12 cellular contexts compared by ENCODE assay signal in genomic region chr11:62667460-62667859, GRCh38. TPM values are rescaled to one million over a fixed set of nuclear protein-coding genes. Genes with fewer than 3 reads are reported as not detected.
DNase-seq lines count a peak whose midpoint lies in the region; ATAC-seq, FAIRE-seq and TF ChIP-seq lines count a peak whose summit lies in the region.
"Had no signal": no experiment of that assay in that cellular context is flagged by ENCODE, and none has a peak within 500 bp of the region (broad histone marks: within the 10 kb centered on the region; RNA-seq: fewer than 3 reads in every experiment).

No MANE protein-coding gene starts in this region.

- H3K27ac Mint-ChIP-seq in activated CD8-positive, alpha-beta memory T cell treated with anti-CD3 and anti-CD28 coated beads, Interleukin-2, amount 10 ng/mL, durations not matched to agents 7 days and 5 days, result peak overlapping the region; percentile 95

- H3K27me3 ChIP-seq in PC-9 (ENCODE audit: insufficient read depth, low read depth) (no peaks in the 10 kb centered on the region), endocrine pancreas (ENCODE audit: control insufficient read depth, insufficient read depth, low read length) (no peaks in the 10 kb centered on the region), smooth muscle cell (ENCODE audit: low read depth) (no peaks in the 10 kb centered on the region)
- H3K27me3 ChIP-seq: neutrophil had no signal

- H3K36me3 ChIP-seq in PC-9 (ENCODE audit: low read depth) (peaks cover 24% of the 10 kb centered on the region), endocrine pancreas (ENCODE audit: control insufficient read depth, insufficient read depth, low read length) (no peaks in the 10 kb centered on the region), smooth muscle cell (ENCODE audit: low read depth) (no peaks in the 10 kb centered on the region)

- no peaks in the 10 kb centered on the region; the same call in none of the 2 replicates for H4K20me1 ChIP-seq in PC-9 (ENCODE audit: insufficient read depth)
- peaks cover 17% of the 10 kb centered on the region for H4K20me1 ChIP-seq in smooth muscle cell (ENCODE audit: low read depth)

- H3K27ac ChIP-seq in PC-9 (peak overlapping the region; percentile 72), smooth muscle cell (ENCODE audit: low read depth) (no peak overlapping the region)
- H3K27ac ChIP-seq: neutrophil had no signal

- no peaks in the 10 kb centered on the region for H3K27me3 Mint-ChIP-seq in activated CD8-positive, alpha-beta memory T cell treated with anti-CD3 and anti-CD28 coated beads, Interleukin-2, amount 10 ng/mL, durations not matched to agents 7 days and 5 days

- DNase-seq in activated CD8-positive, alpha-beta memory T cell treated with anti-CD3 and anti-CD28 coated beads, Interleukin-2, amount 10 ng/mL, durations not matched to agents 7 days and 5 days, result no peak
- DNase-seq in activated CD8-positive, alpha-beta memory T cell treated with anti-CD3 and anti-CD28 coated beads, Interleukin-2, amount 50 U/mL, for 4 hours, result no peak
- DNase-seq in PC-9 (no peak), smooth muscle cell (lab: John Stamatoyannopoulos, UW; ENCODE audit: unreplicated experiment) (no peak), NCI-H2081 (lab: John Stamatoyannopoulos, UW) (no peak), frontal cortex (ENCODE audit: low spot score in 2 of 2) (no peak)
- DNase-seq: activated effector memory CD4-positive, alpha-beta T cell treated with anti-CD3 and anti-CD28 coated beads, Interleukin-2, amount 50 U/mL, for 16 hours; NCI-H226; trophoblast cell had no signal

- H3K4me2 ChIP-seq in PC-9, result peak overlapping the region; percentile 98
- peak overlapping the region; percentile 91 for H3K4me2 ChIP-seq in smooth muscle cell

- intact Hi-C loops in PC-9 (cut with micrococcal nuclease; ENCODE audit: unreplicated experiment), result loop anchor here (5.0 kb wide), 3 partner anchors 45 to 125 kb away; partner anchors contain the start of genes B3GAT3 and TUT1

- no peak overlapping the region for H2AFZ ChIP-seq in PC-9
- H2AFZ ChIP-seq in smooth muscle cell (ENCODE audit: low read depth), result no peak overlapping the region

- H3K4me3 ChIP-seq in PC-9, result peak overlapping the region; percentile 88; the same call in 1 of the 2 replicates
- no peak overlapping the region for H3K4me3 ChIP-seq in endocrine pancreas (ENCODE audit: control insufficient read depth, insufficient read depth, low read length)
- H3K4me3 ChIP-seq in smooth muscle cell, result no peak overlapping the region

- H3F3A ChIP-seq in PC-9 (ENCODE audit: insufficient read depth, low read depth) (peaks cover 83% of the 10 kb centered on the region), smooth muscle cell (ENCODE audit: low read depth) (peaks cover 30% of the 10 kb centered on the region)

- WGBS in smooth muscle cell (ENCODE audit: low lambda C conversion rate), result 91% methylated on average over 2 of the region's 2 CpGs

- H3K9ac ChIP-seq in endocrine pancreas (ENCODE audit: control insufficient read depth, insufficient read depth, low read length), result peak overlapping the region; percentile 7
- no peak overlapping the region for H3K9ac ChIP-seq in smooth muscle cell (ENCODE audit: low read depth)

- ATAC-seq in activated CD8-positive, alpha-beta memory T cell treated with anti-CD3 and anti-CD28 coated beads, Interleukin-2, amount 10 ng/mL, durations not matched to agents 7 days and 5 days, result no peak
- ATAC-seq in HG02981 (IDR thresholded peaks at IDR 0.05; ENCODE audit: unreplicated experiment), result no peak

- no peak for TF ChIP-seq CTCF in PC-9 (conservative IDR thresholded peaks at IDR 0.05)
- no peak for TF ChIP-seq CTCF in smooth muscle cell (IDR thresholded peaks at IDR 0.05; ENCODE audit: borderline replicate concordance, insufficient read depth, poor library complexity, severe bottlenecking)

- H3K4me1 ChIP-seq in PC-9 (replicated peaks; ENCODE audit: insufficient read depth), result peaks cover 41% of the 10 kb centered on the region
- H3K4me1 ChIP-seq in endocrine pancreas (ENCODE audit: control insufficient read depth, insufficient read depth, low read length), result no peaks in the 10 kb centered on the region
- peaks cover 22% of the 10 kb centered on the region for H3K4me1 ChIP-seq in smooth muscle cell (ENCODE audit: low read depth)

- H3K36me3 Mint-ChIP-seq in activated CD8-positive, alpha-beta memory T cell treated with anti-CD3 and anti-CD28 coated beads, Interleukin-2, amount 10 ng/mL, durations not matched to agents 7 days and 5 days, result peaks cover 49% of the 10 kb centered on the region

- POLR2A ChIA-PET in PC-9 (lab: Charles Lee; ENCODE audit: unreplicated experiment), result interaction anchor here (0.5 to 0.7 kb wide), 6 partner anchors 14 to 249 kb away, joined by 3 to 8 read pairs (median 4); partner anchors contain the start of genes INTS5 and SCGB1A1

- no peaks in the 10 kb centered on the region for H3K9me3 Mint-ChIP-seq in activated CD8-positive, alpha-beta memory T cell treated with anti-CD3 and anti-CD28 coated beads, Interleukin-2, amount 10 ng/mL, durations not matched to agents 7 days and 5 days (ENCODE audit: low read depth)

- BruUV-seq in PC-9 (replicated peaks; lab: Mats Ljungman, UMichigan), result no TSS peak

- H3K4me1 Mint-ChIP-seq in activated CD8-positive, alpha-beta memory T cell treated with anti-CD3 and anti-CD28 coated beads, Interleukin-2, amount 10 ng/mL, durations not matched to agents 7 days and 5 days, result peaks cover 51% of the 10 kb centered on the region

- H3K79me2 ChIP-seq in PC-9 (ENCODE audit: low read depth) (peaks cover 80% of the 10 kb centered on the region), smooth muscle cell (ENCODE audit: low read depth) (peaks cover 34% of the 10 kb centered on the region)

- H3K9me2 ChIP-seq in PC-9 (ENCODE audit: insufficient read depth), result no peaks in the 10 kb centered on the region

- CTCF ChIA-PET in activated CD8-positive, alpha-beta memory T cell treated with anti-CD3 and anti-CD28 coated beads, Interleukin-2, amount 10 ng/mL, durations not matched to agents 7 days and 5 days (lab: Charles Lee), result interaction anchor here (0.8 to 7.7 kb wide), 6 partner anchors 12 to 124 kb away, joined by 3 to 50 read pairs (median 4); partner anchors contain the start of gene TUT1
- CTCF ChIA-PET in PC-9 (lab: Charles Lee), result no interaction called here

- H3K9me3 ChIP-seq in PC-9 (ENCODE audit: insufficient read depth, low read depth) (no peaks in the 10 kb centered on the region), endocrine pancreas (ENCODE audit: control insufficient read depth, low read length) (no peaks in the 10 kb centered on the region), smooth muscle cell (replicated peaks; ENCODE audit: low read depth) (no peaks in the 10 kb centered on the region)
- H3K9me3 ChIP-seq: neutrophil had no signal

- no peak for FAIRE-seq in frontal cortex (lab: Jason Lieb, UNC)

- H3K4me3 Mint-ChIP-seq in activated CD8-positive, alpha-beta memory T cell treated with anti-CD3 and anti-CD28 coated beads, Interleukin-2, amount 10 ng/mL, durations not matched to agents 7 days and 5 days, result peak overlapping the region; percentile 97

RNA-seq across cellular contexts. Expression of gene CSKMT, which starts 2.3 kb away (rescaled TPM):
- total RNA-seq in activated CD8-positive, alpha-beta memory T cell treated with anti-CD3 and anti-CD28 coated beads, Interleukin-2, amount 10 ng/mL, durations not matched to agents 7 days and 5 days, result 10 to 100 TPM; 23.7 to 31.0 TPM
- total RNA-seq in PC-9 (2021) (19.2 and 51.9 TPM in 2 replicates), smooth muscle cell (1.3 and 4.9 TPM in 2 replicates), frontal cortex (10.2 TPM)
- 1.4 and 9.8 TPM in 2 replicates for polyA plus RNA-seq in smooth muscle cell

RNA-seq across cellular contexts. Expression of gene C11orf98, which starts 2.5 kb away (rescaled TPM):
- total RNA-seq in activated CD8-positive, alpha-beta memory T cell treated with anti-CD3 and anti-CD28 coated beads, Interleukin-2, amount 10 ng/mL, durations not matched to agents 7 days and 5 days, result 100 to 1,000 TPM; 130 to 131 TPM
- total RNA-seq in PC-9 (2021) (86.7 and 94.9 TPM in 2 replicates), smooth muscle cell (54.4 and 68.4 TPM in 2 replicates), frontal cortex (25.3 TPM)
- polyA plus RNA-seq in smooth muscle cell, result 101 and 114 TPM in 2 replicates

RNA-seq across cellular contexts. Expression of gene UQCC3, which starts 4.0 kb away (rescaled TPM):
- 1 to 10 TPM; 7.2 to 9.0 TPM for total RNA-seq in activated CD8-positive, alpha-beta memory T cell treated with anti-CD3 and anti-CD28 coated beads, Interleukin-2, amount 10 ng/mL, durations not matched to agents 7 days and 5 days
- total RNA-seq in PC-9 (2021) (16.1 and 25.4 TPM in 2 replicates), smooth muscle cell (5.5 and 7.7 TPM in 2 replicates), frontal cortex (5.7 TPM)
- polyA plus RNA-seq in smooth muscle cell, result 14.4 and 16.7 TPM in 2 replicates

RNA-seq across cellular contexts. Expression of gene LBHD1, which starts 4.6 kb away (rescaled TPM):
- 10 to 100 TPM; 17.7 to 27.5 TPM for total RNA-seq in activated CD8-positive, alpha-beta memory T cell treated with anti-CD3 and anti-CD28 coated beads, Interleukin-2, amount 10 ng/mL, durations not matched to agents 7 days and 5 days
- total RNA-seq in PC-9 (2021) (13.2 and 16.1 TPM in 2 replicates), smooth muscle cell (1.5 and 5.6 TPM in 2 replicates), frontal cortex (3.3 TPM)
- polyA plus RNA-seq in smooth muscle cell, result 3.9 and 7.7 TPM in 2 replicates

RNA-seq across cellular contexts. Expression of gene UBXN1, which starts 11.4 kb away (rescaled TPM):
- total RNA-seq in activated CD8-positive, alpha-beta memory T cell treated with anti-CD3 and anti-CD28 coated beads, Interleukin-2, amount 10 ng/mL, durations not matched to agents 7 days and 5 days, result 100 to 1,000 TPM; 115 to 152 TPM
- total RNA-seq in PC-9 (2021) (143 and 150 TPM in 2 replicates), smooth muscle cell (52.2 and 58.1 TPM in 2 replicates), frontal cortex (84.8 TPM)
- polyA plus RNA-seq in smooth muscle cell, result 73.5 and 78.4 TPM in 2 replicates
